In genomic region chr17:7856081-7856791, GRCh38 we compare ENCODE assay signal across 8 cellular contexts. TPM values are rescaled to one million over a fixed set of nuclear protein-coding genes. Genes with fewer than 3 reads are reported as not detected.
DNase-seq lines count a peak whose midpoint lies in the region; ATAC-seq, FAIRE-seq and TF ChIP-seq lines count a peak whose summit lies in the region.

No MANE protein-coding gene starts in this region.

- H3K27me3 Mint-ChIP-seq in GM23338 (ENCODE audit: insufficient read depth, low read depth, poor library complexity), result peaks cover 20% of the 10 kb centered on the region

- no peak for FAIRE-seq in D721Med (lab: Jason Lieb, UNC)

- TF ChIP-seq CTCF in GM23338 (conservative IDR thresholded peaks at IDR 0.05; ENCODE audit: low read depth in 2 of 2) (no peak), esophagus muscularis mucosa (IDR thresholded peaks at IDR 0.05) (no peak), omental fat pad (IDR thresholded peaks at IDR 0.05) (no peak), D721Med (IDR thresholded peaks at IDR 0.05; ENCODE audit: insufficient read depth, missing control alignments) (no peak)

- no peaks in the 10 kb centered on the region for H3K9me2 ChIP-seq in GM23338 (ENCODE audit: insufficient read depth)

- no peak for TF ChIP-seq POLR2A in esophagus muscularis mucosa (IDR thresholded peaks at IDR 0.05; ENCODE audit: low read depth)

- H2AFZ ChIP-seq in ACC112 (ENCODE audit: low read length, unreplicated experiment) (no peak overlapping the region), GM23338 (peak overlapping the region; percentile 30; the same call in 1 of the 2 replicates)

- H3K4me3 ChIP-seq in ACC112 (ENCODE audit: low read depth, low read length), result peak overlapping the region; percentile 88
- peak overlapping the region; percentile 55 for H3K4me3 ChIP-seq in GM23338
- H3K4me3 ChIP-seq in esophagus muscularis mucosa, result peak overlapping the region; percentile 69 to 76 (median 74)

- H3K27ac Mint-ChIP-seq in GM23338, result no peak overlapping the region

- peaks cover 11% of the 10 kb centered on the region; the same call in 1 of the 2 replicates for H3K36me3 ChIP-seq in ACC112 (ENCODE audit: insufficient read depth, low read length)
- no peaks in the 10 kb centered on the region; the same call in 1 of the 2 replicates for H3K36me3 ChIP-seq in GM23338 (ENCODE audit: insufficient read depth)
- H3K36me3 ChIP-seq in esophagus muscularis mucosa, result peaks cover 15 to 41% (median 30%) of the 10 kb centered on the region in 4 donors

- no peaks in the 10 kb centered on the region; the same call in 2 of the 3 replicates for H3K9me3 Mint-ChIP-seq in GM23338

- H3K27me3 ChIP-seq in ACC112 (ENCODE audit: insufficient read depth, low read length) (no peaks in the 10 kb centered on the region), GM23338 (ENCODE audit: insufficient read depth) (peaks cover 55% of the 10 kb centered on the region), esophagus muscularis mucosa (no peaks in the 10 kb centered on the region)

- no peaks in the 10 kb centered on the region for H3K9me3 ChIP-seq in esophagus muscularis mucosa

- intact Hi-C loops in esophagus muscularis mucosa (cut with DNase I), result no loop called here

- WGBS in esophagus muscularis mucosa, result 11% methylated on average over 18 of the region's 26 CpGs

- peaks cover 29% of the 10 kb centered on the region for H3K4me1 Mint-ChIP-seq in GM23338

- TF ChIP-seq EP300 in esophagus muscularis mucosa (IDR thresholded peaks at IDR 0.05), result no peak

- no peak overlapping the region for H3K4me3 Mint-ChIP-seq in GM23338

- no peak for DNase-seq in GM23338 (ENCODE audit: low spot score)
- peak; percentile 21 for DNase-seq in T-helper 9 cell
- no peak for DNase-seq in esophagus muscularis mucosa (ENCODE audit: extremely low spot score)
- DNase-seq in omental fat pad (ENCODE audit: low spot score), result no peak
- no peak for DNase-seq in D721Med (ENCODE audit: insufficient read length, low spot score)

- H3K4me1 ChIP-seq in ACC112 (ENCODE audit: control insufficient read depth, insufficient read depth, low read length, unreplicated experiment) (peaks cover 18% of the 10 kb centered on the region), GM23338 (ENCODE audit: insufficient read depth) (peaks cover 43% of the 10 kb centered on the region), esophagus muscularis mucosa (peaks cover 45 to 62% (median 54%) of the 10 kb centered on the region in 4 donors)

- peak overlapping the region; percentile 89 for H3K4me2 ChIP-seq in GM23338

- no peaks in the 10 kb centered on the region; the same call in 1 of the 3 replicates for H3K36me3 Mint-ChIP-seq in GM23338 (ENCODE audit: low read depth)

- peaks cover 12% of the 10 kb centered on the region for H3K79me2 ChIP-seq in ACC112 (ENCODE audit: control insufficient read depth, insufficient read depth, low read length, unreplicated experiment)
- H3K79me2 ChIP-seq in GM23338 (replicated peaks; ENCODE audit: insufficient read depth), result peaks cover 7% of the 10 kb centered on the region

- peaks cover 10% of the 10 kb centered on the region for H4K20me1 ChIP-seq in GM23338 (replicated peaks; ENCODE audit: insufficient read depth)

- no peak for ATAC-seq in GM23338
- ATAC-seq in omental fat pad (ENCODE audit: low FRiP score), result peak; percentile 1
- no peak for ATAC-seq in GM21381 (IDR thresholded peaks at IDR 0.05; ENCODE audit: unreplicated experiment)
- ATAC-seq in HG02981 (IDR thresholded peaks at IDR 0.05; ENCODE audit: unreplicated experiment), result no peak

- peaks cover 21% of the 10 kb centered on the region; the same call in 1 of the 2 replicates for H3F3A ChIP-seq in GM23338 (replicated peaks; ENCODE audit: low read depth)

- H3K27ac ChIP-seq in ACC112 (ENCODE audit: low read depth, low read length), result peak overlapping the region; percentile 90
- H3K27ac ChIP-seq in GM23338 (ENCODE audit: low read depth), result no peak overlapping the region
- H3K27ac ChIP-seq in esophagus muscularis mucosa (replicated peaks in 1 of 4), result peak overlapping the region; percentile 91 to 95 (median 94)

TF ChIP-seq in GM23338, 12 proteins besides CTCF, POLR2A, EP300 and RAD21:
- TF ChIP-seq EZH2 (IDR thresholded peaks at IDR 0.05; ENCODE audit: low read depth, unreplicated experiment) (peak; percentile 29), ZNF114 (CRISPR knock-in tag; IDR thresholded peaks at IDR 0.05) (no peak), ZNF462 (CRISPR knock-in tag; IDR thresholded peaks at IDR 0.05) (no peak), ZNF331 (CRISPR knock-in tag; IDR thresholded peaks at IDR 0.05; ENCODE audit: low read depth) (no peak)

RNA-seq across cellular contexts. Expression of gene NAA38, which starts 1.1 kb away (rescaled TPM):
- total RNA-seq in GM23338 (2014; rRNA removed; shearing (Covaris generic)), result 17.1 and 24.0 TPM in 2 replicates
- 74.8 and 78.5 TPM in 2 replicates for polyA plus RNA-seq in GM23338 (2016; fragmentation: Nextera tagmentation; extraction: Ambion mirVana)
- total RNA-seq in esophagus muscularis mucosa (100 to 1,000 TPM in 2 of 4 donors, 10 to 100 TPM in 2; 61.4 to 110 (median 102) TPM), omental fat pad (100 to 1,000 TPM in 1 of 4 donors, 10 to 100 TPM in 3; 61.2 to 209 (median 68.2) TPM)

RNA-seq across cellular contexts. Expression of gene TMEM88, which starts 1.4 kb away (rescaled TPM):
- total RNA-seq in GM23338 (2014; rRNA removed; shearing (Covaris generic)), result 0.97 TPM in 1 of 2 replicates, not detected in the other
- polyA plus RNA-seq in GM23338 (2016; fragmentation: Nextera tagmentation; extraction: Ambion mirVana), result 0.43 and 0.58 TPM in 2 replicates
- 10 to 100 TPM; 13.3 to 45.9 (median 42.5) TPM for total RNA-seq in esophagus muscularis mucosa
- total RNA-seq in omental fat pad, result 10 to 100 TPM; 20.2 to 99.9 (median 24.6) TPM

RNA-seq across cellular contexts. Expression of gene CYB5D1, which starts 1.6 kb away (rescaled TPM):
- total RNA-seq in GM23338 (2014; rRNA removed; shearing (Covaris generic)), result 5.6 and 8.4 TPM in 2 replicates
- polyA plus RNA-seq in GM23338 (2016; fragmentation: Nextera tagmentation; extraction: Ambion mirVana), result 2.7 and 3.5 TPM in 2 replicates
- total RNA-seq in esophagus muscularis mucosa, result 10 to 100 TPM; 11.6 to 14.9 (median 12.0) TPM
- 10 to 100 TPM in 1 of 4 donors, 1 to 10 TPM in 3; 9.0 to 33.5 (median 9.3) TPM for total RNA-seq in omental fat pad

RNA-seq across cellular contexts. Expression of gene KDM6B, which starts 22.2 kb away (rescaled TPM):
- 1.4 and 1.8 TPM in 2 replicates for total RNA-seq in GM23338 (2014; rRNA removed; shearing (Covaris generic))
- polyA plus RNA-seq in GM23338 (2016; fragmentation: Nextera tagmentation; extraction: Ambion mirVana), result 1.1 and 1.4 TPM in 2 replicates
- total RNA-seq in esophagus muscularis mucosa (100 to 1,000 TPM in 1 of 4 donors, 10 to 100 TPM in 3; 10.8 to 101 (median 15.1) TPM), omental fat pad (10 to 100 TPM in 3 of 4 donors, 1 to 10 TPM in 1; 4.8 to 52.8 (median 34.6) TPM)

RNA-seq across cellular contexts. Expression of gene CHD3, which starts 32.4 kb away (rescaled TPM):
- 9.7 and 12.3 TPM in 2 replicates for total RNA-seq in GM23338 (2014; rRNA removed; shearing (Covaris generic))
- polyA plus RNA-seq in GM23338 (2016; fragmentation: Nextera tagmentation; extraction: Ambion mirVana), result 2.9 and 3.0 TPM in 2 replicates
- total RNA-seq in esophagus muscularis mucosa, result 100 to 1,000 TPM in 3 of 4 donors, 10 to 100 TPM in 1; 82.7 to 139 (median 111) TPM
- 10 to 100 TPM; 47.0 to 77.6 (median 57.3) TPM for total RNA-seq in omental fat pad
